ENCODE assay signal across 13 cellular contexts in the genomic region with DNA sequence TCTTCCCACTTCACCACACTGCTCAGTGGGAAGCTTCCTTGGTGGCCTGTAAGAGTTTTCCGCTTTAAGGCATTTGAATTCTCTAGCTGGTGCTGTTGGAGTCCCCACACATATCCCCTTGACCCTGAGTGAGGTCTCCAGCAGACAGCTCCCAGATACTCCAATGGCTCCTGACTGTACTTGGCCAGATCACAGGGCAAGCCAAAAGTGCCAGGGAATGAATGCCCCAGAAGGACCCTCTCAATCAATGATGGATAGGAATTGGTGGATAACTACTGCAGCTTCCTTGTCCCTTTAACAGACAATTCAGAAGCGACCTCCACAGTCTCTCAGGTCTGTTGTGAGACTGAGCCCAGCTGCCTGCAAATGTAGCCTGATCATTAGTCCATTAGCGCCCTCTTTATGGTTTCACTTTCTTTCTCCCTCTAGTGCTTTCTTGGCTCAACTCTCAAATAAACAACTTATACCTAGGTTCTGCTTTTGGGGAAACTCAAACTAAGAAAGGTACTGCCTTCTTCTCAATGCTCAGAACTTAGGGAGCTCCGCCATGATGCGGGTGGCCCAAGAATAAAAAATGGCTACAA.
DNase-seq lines count a peak whose midpoint lies in the region; ATAC-seq and TF ChIP-seq lines count a peak whose summit lies in the region.
"Had no signal": no experiment of that assay in that cellular context is flagged by ENCODE, and none has a peak within 500 bp of the region (broad histone marks: within the 10 kb centered on the region; RNA-seq: fewer than 3 reads in every experiment).

No MANE protein-coding gene starts in this region.

- no peaks in the 10 kb centered on the region for H3F3A ChIP-seq in Loucy (ENCODE audit: low read depth)

- H3K9me3 ChIP-seq in Loucy (ENCODE audit: insufficient read depth, low read depth, low read length): no peaks in the 10 kb centered on the region
- no peaks in the 10 kb centered on the region for H3K9me3 ChIP-seq in mesenchymal stem cell (ENCODE audit: control insufficient read depth, low read length)
- H3K9me3 ChIP-seq in tibial artery: no peaks in the 10 kb centered on the region

- H3K18ac ChIP-seq in mesenchymal stem cell (ENCODE audit: low read depth in 1 of 2, low read length in 2 of 2): no peak overlapping the region

- no peak overlapping the region for H2BK12ac ChIP-seq in mesenchymal stem cell (ENCODE audit: low read length in 2 of 2)

- no peaks in the 10 kb centered on the region for H3K79me1 ChIP-seq in mesenchymal stem cell (replicated peaks; ENCODE audit: low read length, poor library complexity, severe bottlenecking)

- H3K36me3 ChIP-seq in Loucy (ENCODE audit: insufficient read depth, low read length): no peaks in the 10 kb centered on the region
- H3K36me3 ChIP-seq in mesenchymal stem cell (ENCODE audit: control insufficient read depth in 1 of 2, insufficient read depth in 2 of 2, low read depth in 1 of 2, low read length in 2 of 2): no peaks in the 10 kb centered on the region
- no peaks in the 10 kb centered on the region for H3K36me3 ChIP-seq in tibial artery

- H2BK15ac ChIP-seq in mesenchymal stem cell (ENCODE audit: low read depth, poor library complexity, severe bottlenecking): no peak overlapping the region

- no peaks in the 10 kb centered on the region for H3K9me2 ChIP-seq in Loucy (replicated peaks; ENCODE audit: low read depth, low read length)

- H3K9me3 Mint-ChIP-seq in activated CD4-positive, alpha-beta T cell treated with anti-CD3 and anti-CD28 coated beads, Interleukin-2, amount 10 ng/mL, durations not matched to agents 24 days and 14 days: no peaks in the 10 kb centered on the region

- H3K4me2 ChIP-seq in Loucy (ENCODE audit: low read depth, low read length, poor library complexity, severe bottlenecking) (peak overlapping the region; percentile 26), mesenchymal stem cell (ENCODE audit: low read length, poor library complexity, severe bottlenecking) (no peak overlapping the region)

- H3K36me3 Mint-ChIP-seq in activated CD4-positive, alpha-beta T cell treated with anti-CD3 and anti-CD28 coated beads, Interleukin-2, amount 10 ng/mL, durations not matched to agents 24 days and 14 days (ENCODE audit: low read depth): no peaks in the 10 kb centered on the region

- no peak overlapping the region for H3K14ac ChIP-seq in mesenchymal stem cell (ENCODE audit: low read length in 2 of 2)

- H3K27me3 Mint-ChIP-seq in activated CD4-positive, alpha-beta T cell treated with anti-CD3 and anti-CD28 coated beads, Interleukin-2, amount 10 ng/mL, durations not matched to agents 24 days and 14 days: peaks cover 4% of the 10 kb centered on the region

- no peaks in the 10 kb centered on the region for H4K20me1 ChIP-seq in Loucy (ENCODE audit: insufficient read depth, low read length, poor library complexity, severe bottlenecking)

- H3K23ac ChIP-seq in mesenchymal stem cell (ENCODE audit: low read length in 2 of 2): no peak overlapping the region

- H3K27ac ChIP-seq in mesenchymal stem cell (ENCODE audit: low read length, poor library complexity, severe bottlenecking) (no peak overlapping the region), tibial artery (no peak overlapping the region)
- H3K27ac ChIP-seq: epithelial cell of prostate had no signal

- H3K4me1 ChIP-seq in Loucy (ENCODE audit: insufficient read depth, low read length, poor library complexity, severe bottlenecking): no peaks in the 10 kb centered on the region
- peaks cover 3% of the 10 kb centered on the region for H3K4me1 ChIP-seq in mesenchymal stem cell (ENCODE audit: control insufficient read depth, insufficient read depth, low read depth, low read length)
- H3K4me1 ChIP-seq in tibial artery: no peaks in the 10 kb centered on the region

- DNase-seq in mesenchymal stem cell: peak; percentile 26
- DNase-seq in activated CD4-positive, alpha-beta T cell treated with anti-CD3 and anti-CD28 coated beads, Interleukin-2, amount 10 ng/mL, durations not matched to agents 24 days and 14 days: no peak
- DNase-seq in NCI-H69 (lab: John Stamatoyannopoulos, UW): no peak
- DNase-seq in tibial artery: no peak
- DNase-seq: activated CD4-positive, alpha-beta T cell treated with anti-CD3 and anti-CD28 coated beads for 36 hours; amygdala; kidney glomerular epithelial cell had no signal

- H2AFZ ChIP-seq in Loucy (ENCODE audit: low read length) (peak overlapping the region; percentile 77), mesenchymal stem cell (ENCODE audit: low read depth, low read length) (no peak overlapping the region)

- no peaks in the 10 kb centered on the region for H3K79me2 ChIP-seq in Loucy (ENCODE audit: insufficient read depth, low read length)

- H3K9ac ChIP-seq in Loucy (ENCODE audit: low read depth, low read length, poor library complexity, severe bottlenecking): no peak overlapping the region
- no peak overlapping the region for H3K9ac ChIP-seq in mesenchymal stem cell (ENCODE audit: low read length)

- peak; percentile 88 for ATAC-seq in GM19324 (IDR thresholded peaks at IDR 0.05; ENCODE audit: low FRiP score, unreplicated experiment)
- peak; percentile 48 for ATAC-seq in HG02623 (IDR thresholded peaks at IDR 0.05; ENCODE audit: unreplicated experiment)
- ATAC-seq: activated CD4-positive, alpha-beta T cell treated with anti-CD3 and anti-CD28 coated beads for 36 hours; K562 had no signal

- H3K4me1 Mint-ChIP-seq in activated CD4-positive, alpha-beta T cell treated with anti-CD3 and anti-CD28 coated beads, Interleukin-2, amount 10 ng/mL, durations not matched to agents 24 days and 14 days: no peaks in the 10 kb centered on the region
- H3K4me1 Mint-ChIP-seq: activated CD4-positive, alpha-beta T cell treated with anti-CD3 and anti-CD28 coated beads for 36 hours had no signal

- peak; percentile 26 for TF ChIP-seq CTCF in Loucy (conservative IDR thresholded peaks at IDR 0.05; ENCODE audit: low read length)
- no peak for TF ChIP-seq CTCF in tibial artery (IDR thresholded peaks at IDR 0.05)

- H2AK5ac ChIP-seq in mesenchymal stem cell (ENCODE audit: low read length, severe bottlenecking): no peak overlapping the region

- H2BK5ac ChIP-seq in mesenchymal stem cell (ENCODE audit: low read depth, low read length, poor library complexity, severe bottlenecking): no peak overlapping the region

- no peak overlapping the region for H3K27ac Mint-ChIP-seq in activated CD4-positive, alpha-beta T cell treated with anti-CD3 and anti-CD28 coated beads, Interleukin-2, amount 10 ng/mL, durations not matched to agents 24 days and 14 days
- H3K27ac Mint-ChIP-seq: activated CD4-positive, alpha-beta T cell treated with anti-CD3 and anti-CD28 coated beads for 36 hours; progenitor cell of endocrine pancreas had no signal

- no peak overlapping the region for H3K4me3 ChIP-seq in Loucy (ENCODE audit: low read length, poor library complexity, severe bottlenecking)
- no peak overlapping the region for H3K4me3 ChIP-seq in mesenchymal stem cell (ENCODE audit: insufficient read depth in 1 of 2, low read depth in 1 of 2, low read length in 2 of 2)
- no peak overlapping the region for H3K4me3 ChIP-seq in tibial artery
- H3K4me3 ChIP-seq: K562 had no signal

- no peak overlapping the region for H4K91ac ChIP-seq in mesenchymal stem cell (ENCODE audit: low read length)

- H3K4ac ChIP-seq in mesenchymal stem cell (ENCODE audit: low read depth in 1 of 2, low read length in 2 of 2): no peak overlapping the region

- no peak overlapping the region for H4K8ac ChIP-seq in mesenchymal stem cell (ENCODE audit: low read length)

- peaks cover 6% of the 10 kb centered on the region for H3K27me3 ChIP-seq in Loucy (ENCODE audit: insufficient read depth, low read length, poor library complexity, severe bottlenecking)
- H3K27me3 ChIP-seq in mesenchymal stem cell (ENCODE audit: control insufficient read depth in 1 of 2, insufficient read depth in 1 of 2, low read length in 2 of 2): peaks cover 0 to 15% of the 10 kb centered on the region in 2 experiments
- H3K27me3 ChIP-seq in tibial artery: no peaks in the 10 kb centered on the region

- intact Hi-C loops in activated CD4-positive, alpha-beta T cell treated with anti-CD3 and anti-CD28 coated beads, Interleukin-2, amount 10 ng/mL, durations not matched to agents 24 days and 14 days (cut with micrococcal nuclease): no loop called here
- intact Hi-C loops in tibial artery (cut with DNase I; ENCODE audit: low total_unique reads): no loop called here

- H3K4me3 Mint-ChIP-seq in activated CD4-positive, alpha-beta T cell treated with anti-CD3 and anti-CD28 coated beads, Interleukin-2, amount 10 ng/mL, durations not matched to agents 24 days and 14 days: no peak overlapping the region
- H3K4me3 Mint-ChIP-seq: activated CD4-positive, alpha-beta T cell treated with anti-CD3 and anti-CD28 coated beads for 36 hours had no signal

- 94% methylated on average over 5 of the region's 5 CpGs for WGBS in mesenchymal stem cell

- no peak overlapping the region for H2BK120ac ChIP-seq in mesenchymal stem cell (ENCODE audit: low read depth, low read length)
